In genomic region chr10:72000073-72001025, GRCh38 we compare ENCODE assay signal across 11 cellular contexts. TPM values are rescaled to one million over a fixed set of nuclear protein-coding genes. Genes with fewer than 3 reads are reported as not detected.
DNase-seq lines count a peak whose midpoint lies in the region; ATAC-seq and TF ChIP-seq lines count a peak whose summit lies in the region.
"Had no signal": no experiment of that assay in that cellular context is flagged by ENCODE, and none has a peak within 500 bp of the region (broad histone marks: within the 10 kb centered on the region; RNA-seq: fewer than 3 reads in every experiment).

No MANE protein-coding gene starts in this region.

- peaks cover 6% of the 10 kb centered on the region for H3K79me1 ChIP-seq in neuronal stem cell (ENCODE audit: low read depth, low read length)

- H3K27me3 Mint-ChIP-seq in activated naive CD4-positive, alpha-beta T cell treated with anti-CD3 and anti-CD28 coated beads, Interleukin-2, amount 50 U/mL, for 24 hours: no peaks in the 10 kb centered on the region
- H3K27me3 Mint-ChIP-seq in type B pancreatic cell: no peaks in the 10 kb centered on the region
- H3K27me3 Mint-ChIP-seq in activated CD4-positive, alpha-beta T cell treated with anti-CD3 and anti-CD28 coated beads, Interleukin-2, amount 10 ng/mL, durations not matched to agents 7 days and 5 days: no peaks in the 10 kb centered on the region

- no CpG with 5 or more reads among the region's 14 CpGs for WGBS in neuronal stem cell (ENCODE audit: extremely low coverage in 2 of 2, insufficient read length in 2 of 2, insufficient replicate concordance in 1 of 2), 2 donors

- no peak for DNase-seq in activated naive CD4-positive, alpha-beta T cell treated with Interleukin-2 at 50 U/mL for 16 hours
- DNase-seq in neuronal stem cell (ENCODE audit: low spot score) (no peak), type B pancreatic cell (ENCODE audit: extremely low spot score, unreplicated experiment) (no peak), SW480 (ENCODE audit: low spot score) (no peak)
- DNase-seq in activated CD4-positive, alpha-beta T cell treated with anti-CD3 and anti-CD28 coated beads, Interleukin-2, amount 10 ng/mL, durations not matched to agents 7 days and 5 days: no peak
- DNase-seq: amniotic stem cell had no signal

- H2AK5ac ChIP-seq in neuronal stem cell (ENCODE audit: low read depth, low read length): peak overlapping the region; percentile 53

- H2BK120ac ChIP-seq in neuronal stem cell (ENCODE audit: low read depth, low read length): no peak overlapping the region

- no peak overlapping the region for H3K4me3 Mint-ChIP-seq in activated naive CD4-positive, alpha-beta T cell treated with anti-CD3 and anti-CD28 coated beads, Interleukin-2, amount 50 U/mL, for 24 hours
- peak overlapping the region; percentile 35 for H3K4me3 Mint-ChIP-seq in type B pancreatic cell
- H3K4me3 Mint-ChIP-seq in activated CD4-positive, alpha-beta T cell treated with anti-CD3 and anti-CD28 coated beads, Interleukin-2, amount 10 ng/mL, durations not matched to agents 7 days and 5 days: no peak overlapping the region
- H3K4me3 Mint-ChIP-seq: endodermal cell had no signal

- no peak overlapping the region for H3K4ac ChIP-seq in neuronal stem cell (ENCODE audit: low read length)

- POLR2A ChIA-PET in activated CD4-positive, alpha-beta T cell treated with anti-CD3 and anti-CD28 coated beads, Interleukin-2, amount 10 ng/mL, durations not matched to agents 7 days and 5 days (lab: Charles Lee): interaction anchor here (0.6 kb wide), 1 partner anchor 87 kb away, joined by 4 read pairs; no protein-coding TSS in a partner anchor

- H3K36me3 ChIP-seq in duodenal mucosa (ENCODE audit: control insufficient read depth in 1 of 2, insufficient read depth in 2 of 2, low read length in 2 of 2): no peaks in the 10 kb centered on the region
- H3K36me3 ChIP-seq in neuronal stem cell (replicated peaks in 1 of 2; ENCODE audit: control insufficient read depth in 2 of 2, insufficient read depth in 2 of 2, low read length in 2 of 2): no peaks in the 10 kb centered on the region

- H3K36me3 Mint-ChIP-seq in activated naive CD4-positive, alpha-beta T cell treated with anti-CD3 and anti-CD28 coated beads, Interleukin-2, amount 50 U/mL, for 24 hours: no peaks in the 10 kb centered on the region
- no peaks in the 10 kb centered on the region for H3K36me3 Mint-ChIP-seq in type B pancreatic cell
- H3K36me3 Mint-ChIP-seq in activated CD4-positive, alpha-beta T cell treated with anti-CD3 and anti-CD28 coated beads, Interleukin-2, amount 10 ng/mL, durations not matched to agents 7 days and 5 days (ENCODE audit: low read depth): no peaks in the 10 kb centered on the region

- H3K4me3 ChIP-seq in duodenal mucosa (ENCODE audit: low read depth in 1 of 2, low read length in 2 of 2): no peak overlapping the region
- H3K4me3 ChIP-seq in neuronal stem cell (ENCODE audit: low read length in 2 of 2): no peak overlapping the region
- H3K4me3 ChIP-seq: A549 had no signal

- no peak for TF ChIP-seq CTCF in type B pancreatic cell (conservative IDR thresholded peaks at IDR 0.05)

- H3K18ac ChIP-seq in neuronal stem cell (ENCODE audit: low read length): no peak overlapping the region

- no peak overlapping the region for H4K8ac ChIP-seq in neuronal stem cell (ENCODE audit: low read depth, low read length)

- H2BK12ac ChIP-seq in neuronal stem cell (ENCODE audit: low read length): no peak overlapping the region

- no peak for ATAC-seq in HG02852 (IDR thresholded peaks at IDR 0.05; ENCODE audit: unreplicated experiment)

- H3K23ac ChIP-seq in neuronal stem cell (ENCODE audit: low read depth, low read length, poor library complexity): peak overlapping the region; percentile 34

- H3K27me3 ChIP-seq in duodenal mucosa (ENCODE audit: control insufficient read depth in 1 of 2, insufficient read depth in 2 of 2, low read length in 2 of 2) (no peaks in the 10 kb centered on the region), neuronal stem cell (ENCODE audit: control insufficient read depth in 3 of 3, insufficient read depth in 3 of 3, low read depth in 1 of 3, low read length in 3 of 3) (no peaks in the 10 kb centered on the region)

- peak overlapping the region; percentile 38 for H3K27ac Mint-ChIP-seq in activated naive CD4-positive, alpha-beta T cell treated with anti-CD3 and anti-CD28 coated beads, Interleukin-2, amount 50 U/mL, for 24 hours
- H3K27ac Mint-ChIP-seq in type B pancreatic cell: peak overlapping the region; percentile 28
- H3K27ac Mint-ChIP-seq in activated CD4-positive, alpha-beta T cell treated with anti-CD3 and anti-CD28 coated beads, Interleukin-2, amount 10 ng/mL, durations not matched to agents 7 days and 5 days: no peak overlapping the region
- H3K27ac Mint-ChIP-seq: endodermal cell had no signal

- no peak overlapping the region for H4K91ac ChIP-seq in neuronal stem cell (ENCODE audit: low read depth, low read length, poor library complexity)

- H3K9me3 Mint-ChIP-seq in activated naive CD4-positive, alpha-beta T cell treated with anti-CD3 and anti-CD28 coated beads, Interleukin-2, amount 50 U/mL, for 24 hours: no peaks in the 10 kb centered on the region
- H3K9me3 Mint-ChIP-seq in type B pancreatic cell: no peaks in the 10 kb centered on the region
- H3K9me3 Mint-ChIP-seq in activated CD4-positive, alpha-beta T cell treated with anti-CD3 and anti-CD28 coated beads, Interleukin-2, amount 10 ng/mL, durations not matched to agents 7 days and 5 days: no peaks in the 10 kb centered on the region
- H3K9me3 Mint-ChIP-seq: endodermal cell had no signal

- no peaks in the 10 kb centered on the region for H3K4me1 Mint-ChIP-seq in activated naive CD4-positive, alpha-beta T cell treated with anti-CD3 and anti-CD28 coated beads, Interleukin-2, amount 50 U/mL, for 24 hours
- H3K4me1 Mint-ChIP-seq in type B pancreatic cell (ENCODE audit: unreplicated experiment): peaks cover 42% of the 10 kb centered on the region
- H3K4me1 Mint-ChIP-seq in activated CD4-positive, alpha-beta T cell treated with anti-CD3 and anti-CD28 coated beads, Interleukin-2, amount 10 ng/mL, durations not matched to agents 7 days and 5 days: no peaks in the 10 kb centered on the region

- peak overlapping the region; percentile 54 for H2BK15ac ChIP-seq in neuronal stem cell (ENCODE audit: low read length)

- H3K9ac ChIP-seq in duodenal mucosa (ENCODE audit: low read depth in 1 of 2, low read length in 2 of 2): no peak overlapping the region
- H3K9ac ChIP-seq in neuronal stem cell (ENCODE audit: low read depth, low read length, poor library complexity): no peak overlapping the region

- H3K4me1 ChIP-seq in duodenal mucosa (ENCODE audit: control insufficient read depth in 1 of 2, insufficient read depth in 2 of 2, low read length in 2 of 2): peaks cover 7 to 12% of the 10 kb centered on the region in 2 donors
- H3K4me1 ChIP-seq in neuronal stem cell (ENCODE audit: control insufficient read depth in 2 of 2, insufficient read depth in 1 of 2, low read depth in 1 of 2, low read length in 2 of 2): peaks cover 14 to 17% of the 10 kb centered on the region in 2 donors

- H3K9me3 ChIP-seq in duodenal mucosa (ENCODE audit: control insufficient read depth in 1 of 2, low read length in 2 of 2): no peaks in the 10 kb centered on the region
- no peaks in the 10 kb centered on the region for H3K9me3 ChIP-seq in neuronal stem cell (replicated peaks in 1 of 2; ENCODE audit: control insufficient read depth in 2 of 2, insufficient read depth in 1 of 2, low read depth in 1 of 2, low read length in 2 of 2)
- H3K9me3 ChIP-seq: A549 had no signal

- H2BK5ac ChIP-seq in neuronal stem cell (ENCODE audit: low read length): no peak overlapping the region

- CTCF ChIA-PET in activated CD4-positive, alpha-beta T cell treated with anti-CD3 and anti-CD28 coated beads, Interleukin-2, amount 10 ng/mL, durations not matched to agents 7 days and 5 days (lab: Charles Lee): interaction anchor here (1.5 kb wide), 1 partner anchor 45 kb away, joined by 4 read pairs; no protein-coding TSS in a partner anchor

- no peak overlapping the region for H2AFZ ChIP-seq in neuronal stem cell (ENCODE audit: low read length)

- no peak overlapping the region for H3K4me2 ChIP-seq in neuronal stem cell (ENCODE audit: insufficient read depth, low read length, poor library complexity, severe bottlenecking)

- H3K14ac ChIP-seq in neuronal stem cell (ENCODE audit: low read length): no peak overlapping the region

- H3K27ac ChIP-seq in duodenal mucosa (ENCODE audit: low read depth, low read length) (peak overlapping the region; percentile 43), neuronal stem cell (replicated peaks; ENCODE audit: low read length) (no peak overlapping the region)

RNA-seq across cellular contexts. Expression of gene CHST3, which starts 36.2 kb away (rescaled TPM):
- 6.5 TPM for polyA plus RNA-seq in neuronal stem cell (2013, experiment 1 of 2)
- 6.3 TPM for polyA plus RNA-seq in neuronal stem cell (2013, experiment 2 of 2)
- total RNA-seq in type B pancreatic cell (ENCODE audit: low replicate concordance): 11.8 and 21.7 TPM in 2 replicates
- total RNA-seq in activated CD4-positive, alpha-beta T cell treated with anti-CD3 and anti-CD28 coated beads, Interleukin-2, amount 10 ng/mL, durations not matched to agents 7 days and 5 days: under 1 TPM; 0.02 TPM

Comparison
In these comparisons a context has a peak if more than half of its experiments do, and no peak if none do; other contexts are left out.
1. RNA of gene CHST3, which starts 36.2 kb away (total RNA-seq): 11.8 to 21.7 TPM in type B pancreatic cell; 0.02 TPM in activated CD4-positive, alpha-beta T cell treated with anti-CD3 and anti-CD28 coated beads, Interleukin-2, amount 10 ng/mL, durations not matched to agents 7 days and 5 days; every median in the first group is over 10 times any median in the second.